19 cellular contexts compared by ENCODE assay signal in the genomic region with DNA sequence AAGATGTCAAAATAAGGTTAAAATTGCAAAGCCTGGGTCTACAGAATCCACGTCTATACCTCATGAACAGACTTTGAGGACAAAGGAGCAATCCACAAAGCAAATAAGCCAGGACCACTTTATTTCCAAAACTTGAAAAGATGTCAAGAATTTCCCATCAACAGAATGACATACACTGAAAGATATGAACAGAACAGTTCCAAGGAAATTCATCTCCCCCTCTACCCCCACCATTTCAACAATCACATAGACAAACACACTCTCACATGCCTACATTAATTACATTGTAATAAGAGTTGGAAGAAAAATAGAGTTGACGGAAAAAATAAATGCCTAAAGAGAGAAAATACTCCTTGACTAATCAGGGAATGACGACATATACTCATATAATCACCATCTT. TPM values are rescaled to one million over a fixed set of nuclear protein-coding genes. Genes with fewer than 3 reads are reported as not detected.
A peak's percentile ranks its signal among the peaks of the same experiment; 100 is the strongest.
DNase-seq lines count a peak whose midpoint lies in the region; ATAC-seq, FAIRE-seq and TF ChIP-seq lines count a peak whose summit lies in the region.
"Had no signal": no experiment of that assay in that cellular context is flagged by ENCODE, and none has a peak within 500 bp of the region (broad histone marks: within the 10 kb centered on the region; RNA-seq: fewer than 3 reads in every experiment).

No MANE protein-coding gene starts in this region.

- peak; percentile 6 for ATAC-seq in left lung
- no peak for ATAC-seq in psoas muscle
- no peak for ATAC-seq in HG03439 (IDR thresholded peaks at IDR 0.05; ENCODE audit: unreplicated experiment)
- ATAC-seq: foreskin keratinocyte had no signal

- peak overlapping the region; percentile 21 for H3K27ac Mint-ChIP-seq in astrocyte (ENCODE audit: unreplicated experiment)

- peaks cover 2% of the 10 kb centered on the region for H4K20me1 ChIP-seq in astrocyte (ENCODE audit: insufficient read depth, low read length)

- TF ChIP-seq CTCF in astrocyte (IDR thresholded peaks at IDR 0.05; ENCODE audit: insufficient read depth, low read depth, low read length), result no peak
- no peak for TF ChIP-seq CTCF in left lung (IDR thresholded peaks at IDR 0.05)
- no peak for TF ChIP-seq CTCF in psoas muscle (IDR thresholded peaks at IDR 0.05)

- peak overlapping the region; percentile 9 for H3K4me3 ChIP-seq in HAP-1
- H3K4me3 ChIP-seq in astrocyte (ENCODE audit: insufficient read depth, low read depth, low read length), result peak overlapping the region; percentile 59
- peak overlapping the region; percentile 19 to 24 for H3K4me3 ChIP-seq in left lung
- peak overlapping the region; percentile 40 for H3K4me3 ChIP-seq in psoas muscle
- H3K4me3 ChIP-seq: BLaER1, ovary had no signal

- H3K4me1 Mint-ChIP-seq in astrocyte (ENCODE audit: low read depth, unreplicated experiment), result peaks cover 55% of the 10 kb centered on the region

- no peaks in the 10 kb centered on the region for H3K27me3 ChIP-seq in HAP-1 (ENCODE audit: low read depth)
- H3K27me3 ChIP-seq in astrocyte (ENCODE audit: insufficient read depth, low read length), result no peaks in the 10 kb centered on the region
- H3K27me3 ChIP-seq in left lung, result no peaks in the 10 kb centered on the region
- H3K27me3 ChIP-seq in psoas muscle (ENCODE audit: insufficient read depth in 3 of 3, low read length in 2 of 3), result no peaks in the 10 kb centered on the region
- H3K27me3 ChIP-seq: BLaER1, foreskin keratinocyte, ovary had no signal

- DNase-seq in HAP-1 (ENCODE audit: low spot score in 2 of 2), result no peak
- DNase-seq in astrocyte (ENCODE audit: low read depth), result no peak
- no peak for DNase-seq in left lung
- DNase-seq in psoas muscle, result no peak
- DNase-seq in medulla oblongata (ENCODE audit: extremely low spot score), result no peak
- DNase-seq in HEK293T (ENCODE audit: extremely low spot score), result no peak
- no peak for DNase-seq in NOMO-1 treated with dmso at 0.1 percent for 144 hours (lab: John Stamatoyannopoulos, UW; ENCODE audit: unreplicated experiment)
- DNase-seq: activated effector memory CD4-positive, alpha-beta T cell treated with anti-CD3 and anti-CD28 coated beads, Interleukin-2, amount 50 U/mL, for 16 hours; aorta; effector CD4-positive, alpha-beta T cell; foreskin keratinocyte; midbrain; NCI-H2081; ovary had no signal

- H3K4me3 Mint-ChIP-seq in astrocyte (ENCODE audit: unreplicated experiment), result peak overlapping the region; percentile 82
- H3K4me3 Mint-ChIP-seq: WTC11 had no signal

- H3K4me1 ChIP-seq in HAP-1, result peaks cover 63% of the 10 kb centered on the region
- H3K4me1 ChIP-seq in astrocyte (ENCODE audit: insufficient read depth, low read length), result peaks cover 43% of the 10 kb centered on the region
- H3K4me1 ChIP-seq in left lung, result peaks cover 0 to 36% of the 10 kb centered on the region in 2 donors
- no peaks in the 10 kb centered on the region for H3K4me1 ChIP-seq in psoas muscle

- H3K36me3 Mint-ChIP-seq in astrocyte (ENCODE audit: low read depth, unreplicated experiment), result no peaks in the 10 kb centered on the region
- H3K36me3 Mint-ChIP-seq: WTC11 had no signal

- H3K4me2 ChIP-seq in astrocyte (ENCODE audit: low read length), result peak overlapping the region; percentile 82
- H3K4me2 ChIP-seq: BLaER1 had no signal

- CTCF ChIA-PET in HEK293T (lab: Yijun Ruan, JAX), result no interaction called here

- intact Hi-C loops in left lung (cut with DNase I) (no loop called here), psoas muscle (cut with DNase I) (no loop called here)

- POLR2A ChIA-PET in HEK293T (lab: Yijun Ruan, JAX), result no interaction called here

- whole genome bisulfite sequencing in psoas muscle, 3 donors, result 66 to 79% (median 74%) methylated on average over 3 of the region's 3 CpGs

- no peak overlapping the region for H2AFZ ChIP-seq in astrocyte (ENCODE audit: low read depth, low read length)

- H3K27me3 Mint-ChIP-seq in astrocyte (ENCODE audit: low read depth, unreplicated experiment), result no peaks in the 10 kb centered on the region

- no peak for FAIRE-seq in astrocyte (lab: Jason Lieb, UNC)
- FAIRE-seq: GM18507, RCC 7860 had no signal

- H3K9me3 Mint-ChIP-seq in astrocyte (ENCODE audit: unreplicated experiment), result no peaks in the 10 kb centered on the region
- H3K9me3 Mint-ChIP-seq: WTC11 had no signal

- H3K36me3 ChIP-seq in HAP-1 (replicated peaks), result no peaks in the 10 kb centered on the region; the same call in 1 of the 2 replicates
- H3K36me3 ChIP-seq in astrocyte (ENCODE audit: insufficient read depth, low read length), result no peaks in the 10 kb centered on the region
- no peaks in the 10 kb centered on the region for H3K36me3 ChIP-seq in left lung
- no peaks in the 10 kb centered on the region for H3K36me3 ChIP-seq in psoas muscle (ENCODE audit: insufficient read depth in 1 of 2, low read depth in 1 of 2)
- H3K36me3 ChIP-seq: ovary had no signal

- peak overlapping the region; percentile 77 for H3K9ac ChIP-seq in astrocyte (ENCODE audit: low read length)
- H3K9ac ChIP-seq: BLaER1 had no signal

- in situ Hi-C loops in HAP-1 (cut with MboI; ENCODE audit: low sequenced_read_pairs), result no loop called here

- H3K27ac ChIP-seq in astrocyte (ENCODE audit: low read depth, low read length) (peak overlapping the region; percentile 21), left lung (peak overlapping the region; percentile 68 to 77), psoas muscle (no peak overlapping the region)
- H3K27ac ChIP-seq: BLaER1, foreskin keratinocyte, ovary had no signal

- H3K79me2 ChIP-seq in astrocyte (ENCODE audit: insufficient read depth, low read length), result peaks cover 46% of the 10 kb centered on the region

- H3K9me3 ChIP-seq in HAP-1 (no peaks in the 10 kb centered on the region), astrocyte (ENCODE audit: insufficient read depth, low read depth, low read length) (no peaks in the 10 kb centered on the region), left lung (no peaks in the 10 kb centered on the region), psoas muscle (no peaks in the 10 kb centered on the region)
- H3K9me3 ChIP-seq: BLaER1, ovary had no signal

TF ChIP-seq in HEK293T, 16 proteins besides CTCF, POLR2A, EP300 and RAD21:
- TF ChIP-seq SUZ12 (IDR thresholded peaks at IDR 0.05), result no peak

RNA-seq across cellular contexts. Expression of gene NHSL1, which starts 45.2 kb away (rescaled TPM):
- total RNA-seq in astrocyte (28.7 and 33.5 TPM in 2 replicates), left lung (10 to 100 TPM; 37.8 to 75.6 TPM), psoas muscle (1 to 10 TPM; 1.2 to 2.3 (median 1.6) TPM)
- polyA plus RNA-seq in psoas muscle, result under 1 TPM; 0.08 to 0.34 (median 0.17) TPM

Comparison
In these comparisons a context has a peak if more than half of its experiments do, and no peak if none do; other contexts are left out.
1. H3K4me3 ChIP-seq: peak in every context shown above with its lines; median percentile 59 in astrocyte; 40 in psoas muscle; 22 in left lung; 9 in HAP-1.